1 cellular context compared by ENCODE assay signal in genomic region chr18:32095156-32095555, GRCh38.
TF ChIP-seq lines count a peak whose summit lies in the region.

No MANE protein-coding gene starts in this region.

TF ChIP-seq in HEK293, 187 proteins besides CTCF, POLR2A, EP300 and RAD21 (continued from another document):
- 0 out of 2 replicates have a peak, but pooled peaks have one; percentile 40 for TF ChIP-seq ZNF18 (tag by site-specific recombination; IDR thresholded peaks at IDR 0.05)
- TF ChIP-seq ZNF121 (tag by site-specific recombination; IDR thresholded peaks at IDR 0.05), result peak; percentile 89
- TF ChIP-seq ZNF488 (tag by site-specific recombination; IDR thresholded peaks at IDR 0.05), result no peak
- TF ChIP-seq ZNF19 (tag by site-specific recombination; IDR thresholded peaks at IDR 0.05; ENCODE audit: low read depth), result no peak
- peak; percentile 26; the same call in 1 of the 2 replicates for TF ChIP-seq GLIS2 (tag by site-specific recombination; IDR thresholded peaks at IDR 0.05)
- peak; percentile 71 for TF ChIP-seq SETDB1 (IDR thresholded peaks at IDR 0.05; ENCODE audit: insufficient read length, low read length)
- TF ChIP-seq SP7 (tag by site-specific recombination; IDR thresholded peaks at IDR 0.05), result peak; percentile 18; the same call in 1 of the 2 replicates
- TF ChIP-seq ZBTB8A (tag by site-specific recombination; IDR thresholded peaks at IDR 0.05), result peak; percentile 41; the same call in 1 of the 2 replicates
